Comparison of ENCODE assay signal across 25 cellular contexts in the genomic region with DNA sequence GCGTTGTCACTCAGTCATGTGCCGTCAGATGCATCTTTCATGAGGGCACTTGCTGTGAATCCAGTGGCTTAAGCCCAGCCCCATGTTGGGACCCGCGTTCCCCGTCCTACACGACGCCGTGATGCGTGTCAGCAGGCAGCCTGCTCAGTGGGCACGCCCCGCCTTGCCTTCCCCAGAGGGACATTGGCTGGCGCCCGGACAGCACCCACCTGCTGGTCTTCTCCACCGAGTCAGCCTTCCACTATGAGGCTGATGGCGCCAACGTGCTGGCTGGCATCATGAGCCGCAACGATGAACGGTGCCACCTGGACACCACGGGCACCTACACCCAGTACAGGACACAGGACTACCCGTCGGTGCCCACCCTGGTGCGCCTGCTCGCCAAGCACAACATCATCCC.
"Had no signal": no experiment of that assay in that cellular context is flagged by ENCODE, and none has a peak within 500 bp of the region (broad histone marks: within the 10 kb centered on the region; RNA-seq: fewer than 3 reads in every experiment).

No MANE protein-coding gene starts in this region.

- H3K27ac Mint-ChIP-seq: immature natural killer cell; memory B cell; mesothelial cell of epicardium; naive thymus-derived CD4-positive, alpha-beta T cell; nephron; neural progenitor cell; stimulated activated memory B cell treated with anti-CD40 and anti-IgM and Interleukin-4, amounts not matched to agents 10 μg/mL and 1 μg/mL and 100 μg/mL, for 72 hours; type B pancreatic cell had no signal

- H3K9me3 Mint-ChIP-seq: immature natural killer cell; memory B cell; mesothelial cell of epicardium; naive thymus-derived CD4-positive, alpha-beta T cell; nephron; neural progenitor cell; stimulated activated memory B cell treated with anti-CD40 and anti-IgM and Interleukin-4, amounts not matched to agents 10 μg/mL and 1 μg/mL and 100 μg/mL, for 72 hours; type B pancreatic cell had no signal

- H3K4me3 ChIP-seq: dorsolateral prefrontal cortex, lung, neural progenitor cell, ovary, psoas muscle, skin epidermis, spleen, testis, tibial artery had no signal

- DNase-seq: dorsolateral prefrontal cortex; effector CD4-positive, alpha-beta T cell; hypothalamus; immature natural killer cell; islet precursor cell; naive thymus-derived CD4-positive, alpha-beta T cell; nucleus accumbens; ovary; posterior cingulate gyrus; psoas muscle; right cardiac atrium; spleen; stimulated activated CD4-positive, alpha-beta T cell treated with anti-CD3 and anti-CD28 coated beads, Interleukin-4, amount 100 ng/mL, for 4 hours; stimulated activated naive CD8-positive, alpha-beta T cell treated with anti-CD3 and anti-CD28 coated beads, Interleukin-15, Interleukin-2, amounts not matched to agents 100 U/mL and 50 U/mL, for 24 hours; substantia nigra; testis; tibial artery had no signal

- H2AFZ ChIP-seq: neural progenitor cell had no signal

- H3K9me3 ChIP-seq: ovary, psoas muscle, spleen, testis, tibial artery had no signal

- H3K4me1 ChIP-seq: neural progenitor cell, psoas muscle, testis, tibial artery had no signal

- H3K36me3 Mint-ChIP-seq: immature natural killer cell; memory B cell; naive thymus-derived CD4-positive, alpha-beta T cell; neural progenitor cell; stimulated activated memory B cell treated with anti-CD40 and anti-IgM and Interleukin-4, amounts not matched to agents 10 μg/mL and 1 μg/mL and 100 μg/mL, for 72 hours; type B pancreatic cell had no signal

- H3K4me1 Mint-ChIP-seq: mesothelial cell of epicardium, nephron, neural progenitor cell had no signal

- H3K27ac ChIP-seq: neural progenitor cell, ovary, psoas muscle, skin epidermis, spleen, testis, tibial artery had no signal

- H3K27me3 Mint-ChIP-seq: memory B cell; naive thymus-derived CD4-positive, alpha-beta T cell; stimulated activated memory B cell treated with anti-CD40 and anti-IgM and Interleukin-4, amounts not matched to agents 10 μg/mL and 1 μg/mL and 100 μg/mL, for 72 hours; type B pancreatic cell had no signal

- H3K4me2 ChIP-seq: neural progenitor cell had no signal

- H3K36me3 ChIP-seq: neural progenitor cell, ovary had no signal

- H3K27me3 ChIP-seq: dorsolateral prefrontal cortex, neural progenitor cell, ovary, spleen, testis had no signal

- H3K4me3 Mint-ChIP-seq: immature natural killer cell; memory B cell; mesothelial cell of epicardium; naive thymus-derived CD4-positive, alpha-beta T cell; nephron; neural progenitor cell; stimulated activated memory B cell treated with anti-CD40 and anti-IgM and Interleukin-4, amounts not matched to agents 10 μg/mL and 1 μg/mL and 100 μg/mL, for 72 hours; type B pancreatic cell had no signal
